Comparison of ENCODE assay signal across 8 cellular contexts in the genomic region with DNA sequence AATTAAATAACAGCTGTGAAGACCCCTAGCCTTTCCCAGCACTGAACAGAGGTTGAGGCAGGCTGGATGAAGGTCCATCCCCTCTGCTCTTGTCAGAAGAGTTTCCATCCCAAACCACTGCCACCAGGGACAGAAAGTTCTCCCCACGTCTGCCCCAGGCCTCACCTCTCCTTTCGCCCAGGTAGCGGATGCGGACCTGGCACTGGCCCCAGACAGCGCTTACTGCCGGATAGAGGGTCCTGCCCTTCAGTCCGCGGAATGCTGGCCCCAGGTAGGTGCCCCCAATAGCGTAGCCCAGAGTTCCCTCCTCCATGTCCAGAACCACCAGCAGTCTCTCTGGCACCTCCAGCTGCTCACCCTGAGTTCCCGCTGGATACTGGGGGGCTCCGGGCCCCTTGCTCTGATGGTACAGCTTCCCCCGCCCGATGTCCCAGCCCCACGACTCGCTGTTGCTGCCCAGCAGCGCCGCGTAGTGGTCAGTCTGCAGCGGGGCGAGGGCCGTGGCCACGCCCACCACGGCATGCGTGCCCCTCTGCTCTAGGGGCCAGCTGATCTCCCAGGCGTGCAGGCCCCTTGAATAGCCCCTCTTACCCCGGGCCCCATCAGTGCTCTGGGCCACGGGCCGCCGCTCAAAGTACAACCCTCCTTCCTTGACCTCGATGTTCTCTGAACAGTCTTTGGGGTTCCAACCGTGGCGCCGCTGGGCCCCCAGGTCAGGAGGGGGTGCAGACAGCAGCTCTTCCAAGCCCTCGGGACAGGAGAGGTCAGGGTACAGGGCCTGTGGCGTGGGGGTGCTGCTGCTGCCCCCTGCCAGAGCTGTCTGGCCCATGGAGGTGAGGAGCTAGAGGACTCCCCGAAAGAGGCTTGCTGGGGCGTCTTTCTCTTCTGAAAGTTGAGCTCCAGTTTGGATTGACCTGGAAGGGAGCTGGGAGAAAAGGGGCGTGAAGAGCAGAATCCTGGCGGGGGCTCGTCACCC. TPM values are rescaled to one million over a fixed set of nuclear protein-coding genes. Genes with fewer than 3 reads are reported as not detected.
DNase-seq lines count a peak whose midpoint lies in the region; ATAC-seq and TF ChIP-seq lines count a peak whose summit lies in the region.

No MANE protein-coding gene starts in this region.

- H3K9me3 ChIP-seq in PC-9 (ENCODE audit: insufficient read depth, low read depth) = no peaks in the 10 kb centered on the region

- peaks cover 41% of the 10 kb centered on the region for H4K20me1 ChIP-seq in PC-9 (ENCODE audit: insufficient read depth)

- DNase-seq in NCI-H1436 (lab: John Stamatoyannopoulos, UW) (peak; percentile 74), NCI-H1436 treated with DMSO at 0.1 percent for 48 hours (lab: John Stamatoyannopoulos, UW) (no peak), HPDE6-E6E7 (ENCODE audit: extremely low spot score) (peak; percentile 84), PC-9 (peak; percentile 69 to 94), fibroblast of peridontal ligament (ENCODE audit: extremely low read depth) (peak; percentile 50)
- DNase-seq in natural killer cell treated with Interleukin-12 subunit alpha and Interleukin-12 subunit beta and Interleukin-15 and Interleukin-18, amount 100 ng/mL, for 72 hours (ENCODE audit: low spot score) = peak; percentile 86
- DNase-seq in stimulated activated naive CD4-positive, alpha-beta T cell treated with Interleukin-2 at 50 U/mL for 16 hours (lab: John Stamatoyannopoulos, UW) = peak; percentile 74

- TSS peak; percentile 56 for BruUV-seq in PC-9 (replicated peaks; lab: Mats Ljungman, UMichigan)

- peak overlapping the region; percentile 84 for H3K4me3 ChIP-seq in PC-9

- H3K27me3 Mint-ChIP-seq in activated T-helper 17 cell treated with anti-CD3 and anti-CD28 coated beads, Interleukin-2, amount 50 U/mL, for 72 hours = no peaks in the 10 kb centered on the region
- no peaks in the 10 kb centered on the region for H3K27me3 Mint-ChIP-seq in natural killer cell treated with Interleukin-12 subunit alpha and Interleukin-12 subunit beta and Interleukin-15 and Interleukin-18, amount 100 ng/mL, for 72 hours

- peak overlapping the region; percentile 94 for H3K27ac Mint-ChIP-seq in activated T-helper 17 cell treated with anti-CD3 and anti-CD28 coated beads, Interleukin-2, amount 50 U/mL, for 72 hours
- H3K27ac Mint-ChIP-seq in natural killer cell treated with Interleukin-12 subunit alpha and Interleukin-12 subunit beta and Interleukin-15 and Interleukin-18, amount 100 ng/mL, for 72 hours = peak overlapping the region; percentile 84 to 93

- POLR2A ChIA-PET in PC-9 (lab: Charles Lee; ENCODE audit: unreplicated experiment) = interaction anchor here (0.5 to 2.8 kb wide), 19 partner anchors 8 to 1589 kb away, joined by 3 to 20 read pairs (median 5); partner anchors contain the start of genes C12orf57, CDCA3, COPS7A and LRRC23

- CTCF ChIA-PET in PC-9 (lab: Charles Lee) = interaction anchor here (0.5 to 2.6 kb wide), 17 partner anchors 17 to 259 kb away, joined by 3 to 28 read pairs (median 4); partner anchors contain the start of genes CDCA3, LRRC23 and USP5

- H3K4me2 ChIP-seq in PC-9 = peak overlapping the region; percentile 96

- H3F3A ChIP-seq in PC-9 (ENCODE audit: insufficient read depth, low read depth) = peaks cover 63% of the 10 kb centered on the region

- peak; percentile 40 for ATAC-seq in activated T-helper 17 cell treated with anti-CD3 and anti-CD28 coated beads, Interleukin-2, amount 50 U/mL, for 72 hours (replicated peaks)
- peak; percentile 58 to 61 for ATAC-seq in natural killer cell treated with Interleukin-12 subunit alpha and Interleukin-12 subunit beta and Interleukin-15 and Interleukin-18, amount 100 ng/mL, for 72 hours

- H3K27ac ChIP-seq in PC-9 = peak overlapping the region; percentile 14; the same call in 1 of the 2 replicates

- peak overlapping the region; percentile 84 for H2AFZ ChIP-seq in PC-9

- H3K9me2 ChIP-seq in PC-9 (ENCODE audit: insufficient read depth) = no peaks in the 10 kb centered on the region

- peak overlapping the region; percentile 94 for H3K4me3 Mint-ChIP-seq in activated T-helper 17 cell treated with anti-CD3 and anti-CD28 coated beads, Interleukin-2, amount 50 U/mL, for 72 hours
- H3K4me3 Mint-ChIP-seq in natural killer cell treated with Interleukin-12 subunit alpha and Interleukin-12 subunit beta and Interleukin-15 and Interleukin-18, amount 100 ng/mL, for 72 hours = peak overlapping the region; percentile 94

- intact Hi-C loops in PC-9 (cut with micrococcal nuclease; ENCODE audit: unreplicated experiment) = loop anchor here (1.0 to 5.0 kb wide), 8 partner anchors 19 to 258 kb away; partner anchors contain the start of genes C1R, CDCA3, CLSTN3 and ENO2

- H3K36me3 Mint-ChIP-seq in activated T-helper 17 cell treated with anti-CD3 and anti-CD28 coated beads, Interleukin-2, amount 50 U/mL, for 72 hours (ENCODE audit: low read depth) = peaks cover 100% of the 10 kb centered on the region
- peaks cover 20% of the 10 kb centered on the region for H3K36me3 Mint-ChIP-seq in natural killer cell treated with Interleukin-12 subunit alpha and Interleukin-12 subunit beta and Interleukin-15 and Interleukin-18, amount 100 ng/mL, for 72 hours

- H3K4me1 Mint-ChIP-seq in activated T-helper 17 cell treated with anti-CD3 and anti-CD28 coated beads, Interleukin-2, amount 50 U/mL, for 72 hours = peaks cover 38% of the 10 kb centered on the region
- H3K4me1 Mint-ChIP-seq in natural killer cell treated with Interleukin-12 subunit alpha and Interleukin-12 subunit beta and Interleukin-15 and Interleukin-18, amount 100 ng/mL, for 72 hours (ENCODE audit: low read depth in 2 of 2) = peaks cover 54 to 60% of the 10 kb centered on the region in 2 donors

- H3K79me2 ChIP-seq in PC-9 (ENCODE audit: low read depth) = peaks cover 39% of the 10 kb centered on the region

- H3K36me3 ChIP-seq in PC-9 (ENCODE audit: low read depth) = peaks cover 12% of the 10 kb centered on the region; the same call in 1 of the 2 replicates

- peak; percentile 95 for TF ChIP-seq CTCF in PC-9 (conservative IDR thresholded peaks at IDR 0.05)

- peaks cover 36% of the 10 kb centered on the region for H3K4me1 ChIP-seq in PC-9 (replicated peaks; ENCODE audit: insufficient read depth)

- H3K9me3 Mint-ChIP-seq in activated T-helper 17 cell treated with anti-CD3 and anti-CD28 coated beads, Interleukin-2, amount 50 U/mL, for 72 hours = no peaks in the 10 kb centered on the region
- no peaks in the 10 kb centered on the region for H3K9me3 Mint-ChIP-seq in natural killer cell treated with Interleukin-12 subunit alpha and Interleukin-12 subunit beta and Interleukin-15 and Interleukin-18, amount 100 ng/mL, for 72 hours

- H3K27me3 ChIP-seq in PC-9 (ENCODE audit: insufficient read depth, low read depth) = no peaks in the 10 kb centered on the region

RNA-seq across cellular contexts. Expression of gene SPSB2, which starts 0.7 kb away (rescaled TPM):
- 28.9 and 30.1 TPM in 2 replicates for total RNA-seq in PC-9 (2021)
- total RNA-seq in activated T-helper 17 cell treated with anti-CD3 and anti-CD28 coated beads, Interleukin-2, amount 50 U/mL, for 72 hours = 1 to 10 TPM; 2.2 to 2.4 TPM
- 1 to 10 TPM; 6.0 to 6.9 TPM for total RNA-seq in natural killer cell treated with Interleukin-12 subunit alpha and Interleukin-12 subunit beta and Interleukin-15 and Interleukin-18, amount 100 ng/mL, for 72 hours

RNA-seq across cellular contexts. Expression of gene TPI1, which starts 5.0 kb away (rescaled TPM):
- total RNA-seq in PC-9 (2021) = 1,080 and 1,199 TPM in 2 replicates
- total RNA-seq in activated T-helper 17 cell treated with anti-CD3 and anti-CD28 coated beads, Interleukin-2, amount 50 U/mL, for 72 hours = 1,000 to 10,000 TPM; 1,893 to 2,116 TPM
- 1,000 to 10,000 TPM; 1,157 to 1,903 TPM for total RNA-seq in natural killer cell treated with Interleukin-12 subunit alpha and Interleukin-12 subunit beta and Interleukin-15 and Interleukin-18, amount 100 ng/mL, for 72 hours

RNA-seq across cellular contexts. Expression of gene USP5, which starts 20.4 kb away (rescaled TPM):
- total RNA-seq in PC-9 (2021) = 267 and 308 TPM in 2 replicates
- 100 to 1,000 TPM in 1 of 2 donors, 10 to 100 TPM in 1; 83.4 to 149 TPM for total RNA-seq in activated T-helper 17 cell treated with anti-CD3 and anti-CD28 coated beads, Interleukin-2, amount 50 U/mL, for 72 hours
- 100 to 1,000 TPM in 1 of 2 donors, 10 to 100 TPM in 1; 91.7 to 105 TPM for total RNA-seq in natural killer cell treated with Interleukin-12 subunit alpha and Interleukin-12 subunit beta and Interleukin-15 and Interleukin-18, amount 100 ng/mL, for 72 hours

RNA-seq across cellular contexts. Expression of gene CDCA3, which starts 21.3 kb away (rescaled TPM):
- 104 and 125 TPM in 2 replicates for total RNA-seq in PC-9 (2021)
- 100 to 1,000 TPM in 1 of 2 donors, 10 to 100 TPM in 1; 86.9 to 104 TPM for total RNA-seq in activated T-helper 17 cell treated with anti-CD3 and anti-CD28 coated beads, Interleukin-2, amount 50 U/mL, for 72 hours
- total RNA-seq in natural killer cell treated with Interleukin-12 subunit alpha and Interleukin-12 subunit beta and Interleukin-15 and Interleukin-18, amount 100 ng/mL, for 72 hours = 100 to 1,000 TPM in 1 of 2 donors, 10 to 100 TPM in 1; 40.7 to 105 TPM

RNA-seq across cellular contexts. Expression of gene GNB3, which starts 31.6 kb away (rescaled TPM):
- not detected in 2 replicates for total RNA-seq in PC-9 (2021)
- total RNA-seq in activated T-helper 17 cell treated with anti-CD3 and anti-CD28 coated beads, Interleukin-2, amount 50 U/mL, for 72 hours = under 1 TPM in 1 of 2 donors, not detected in 1; 0.66 TPM
- not detected for total RNA-seq in natural killer cell treated with Interleukin-12 subunit alpha and Interleukin-12 subunit beta and Interleukin-15 and Interleukin-18, amount 100 ng/mL, for 72 hours
